In the genomic region with DNA sequence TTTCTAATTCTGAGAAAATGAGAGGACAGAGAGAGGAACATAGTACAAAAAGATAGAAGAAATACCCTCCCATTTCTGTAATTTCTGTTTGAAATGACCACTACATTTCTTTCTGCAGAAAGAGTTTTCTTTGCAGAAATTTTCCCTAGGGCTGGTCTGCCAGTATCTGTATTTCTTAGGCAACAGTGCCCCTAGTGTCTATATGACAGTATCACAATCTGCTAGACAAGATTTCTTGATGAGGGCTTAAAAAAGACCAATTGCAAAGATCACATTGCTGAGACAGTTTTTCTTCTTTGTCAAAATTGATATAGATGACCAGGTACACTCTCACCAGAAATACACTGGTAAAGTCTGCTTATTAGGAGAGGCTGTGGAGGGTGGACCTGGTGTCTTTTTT, we compare ENCODE assay signal across 9 cellular contexts.
DNase-seq lines count a peak whose midpoint lies in the region; ATAC-seq, FAIRE-seq and TF ChIP-seq lines count a peak whose summit lies in the region.
"Had no signal": no experiment of that assay in that cellular context is flagged by ENCODE, and none has a peak within 500 bp of the region (broad histone marks: within the 10 kb centered on the region; RNA-seq: fewer than 3 reads in every experiment).

No MANE protein-coding gene starts in this region.

- H3K27ac Mint-ChIP-seq in CD14-positive monocyte (no peak overlapping the region), osteocyte (ENCODE audit: unreplicated experiment) (no peak overlapping the region)
- H3K27ac Mint-ChIP-seq: dendritic cell treated with granulocyte-macrophage colony-stimulating factor and Interleukin-4, amounts not matched to agents 40 ng/mL and 50 ng/mL, for 4 days had no signal

- H3K4me3 Mint-ChIP-seq in CD14-positive monocyte: no peak overlapping the region
- H3K4me3 Mint-ChIP-seq in osteocyte (ENCODE audit: unreplicated experiment): no peak overlapping the region
- H3K4me3 Mint-ChIP-seq: dendritic cell treated with granulocyte-macrophage colony-stimulating factor and Interleukin-4, amounts not matched to agents 40 ng/mL and 50 ng/mL, for 4 days had no signal

- TF ChIP-seq CTCF in CD14-positive monocyte (IDR thresholded peaks at IDR 0.05) (peak; percentile 44), osteocyte (IDR thresholded peaks at IDR 0.05) (peak; percentile 55)

- FAIRE-seq in endometrium (lab: Jason Lieb, UNC): peak; percentile 57

- peaks cover 0 to 1% (median 0%) of the 10 kb centered on the region in 3 donors for H3K27me3 Mint-ChIP-seq in CD14-positive monocyte (ENCODE audit: low read depth in 3 of 3)
- H3K27me3 Mint-ChIP-seq in osteocyte (ENCODE audit: unreplicated experiment): no peaks in the 10 kb centered on the region
- H3K27me3 Mint-ChIP-seq: dendritic cell treated with granulocyte-macrophage colony-stimulating factor and Interleukin-4, amounts not matched to agents 40 ng/mL and 50 ng/mL, for 4 days had no signal

- H3K9me3 Mint-ChIP-seq in CD14-positive monocyte: peaks cover 0 to 5% (median 3%) of the 10 kb centered on the region in 7 donors
- H3K9me3 Mint-ChIP-seq in osteocyte (ENCODE audit: unreplicated experiment): peaks cover 35% of the 10 kb centered on the region

- no peak for DNase-seq in CD14-positive monocyte (ENCODE audit: low spot score)
- peak; percentile 36 for DNase-seq in NCI-H748 (lab: John Stamatoyannopoulos, UW; ENCODE audit: unreplicated experiment)
- no peak for DNase-seq in osteocyte (ENCODE audit: extremely low spot score, unreplicated experiment)
- DNase-seq in NCI-H146 treated with DMSO at 0.1 percent for 48 hours (lab: John Stamatoyannopoulos, UW; ENCODE audit: unreplicated experiment): no peak

- H3K4me1 Mint-ChIP-seq in CD14-positive monocyte (no peaks in the 10 kb centered on the region), osteocyte (ENCODE audit: unreplicated experiment) (no peaks in the 10 kb centered on the region)

- no peaks in the 10 kb centered on the region for H3K36me3 Mint-ChIP-seq in CD14-positive monocyte
- no peaks in the 10 kb centered on the region for H3K36me3 Mint-ChIP-seq in osteocyte (ENCODE audit: unreplicated experiment)

- intact Hi-C loops in CD14-positive monocyte (cut with micrococcal nuclease): no loop called here

- peak; percentile 63 for ATAC-seq in GM18909 (IDR thresholded peaks at IDR 0.05; ENCODE audit: poor library complexity, unreplicated experiment)
- ATAC-seq in GM21825 (IDR thresholded peaks at IDR 0.05; ENCODE audit: unreplicated experiment): no peak
- no peak for ATAC-seq in HG03439 (IDR thresholded peaks at IDR 0.05; ENCODE audit: unreplicated experiment)
